In genomic region chr14:38197001-38197760, GRCh38 we compare ENCODE assay signal across 11 cellular contexts. TPM values are rescaled to one million over a fixed set of nuclear protein-coding genes. Genes with fewer than 3 reads are reported as not detected.
A peak's percentile ranks its signal among the peaks of the same experiment; 100 is the strongest.
DNase-seq lines count a peak whose midpoint lies in the region; ATAC-seq and TF ChIP-seq lines count a peak whose summit lies in the region.
"Had no signal": no experiment of that assay in that cellular context is flagged by ENCODE, and none has a peak within 500 bp of the region (broad histone marks: within the 10 kb centered on the region; RNA-seq: fewer than 3 reads in every experiment).

No MANE protein-coding gene starts in this region.

- peak overlapping the region in 3 of 7 donors; percentile 43 to 58 (median 48) for H3K27ac Mint-ChIP-seq in CD4-positive, alpha-beta memory T cell
- H3K27ac Mint-ChIP-seq in naive thymus-derived CD4-positive, alpha-beta T cell: peak overlapping the region in 1 of 9 donors; percentile 60

- CTCF ChIA-PET in CD4-positive, alpha-beta memory T cell (lab: Charles Lee; ENCODE audit: partially characterized antibody): interaction anchor here (0.7 to 2.7 kb wide), 3 partner anchors 119 to 211 kb away, joined by 3 to 13 read pairs (median 4); no protein-coding TSS in a partner anchor
- CTCF ChIA-PET in naive thymus-derived CD4-positive, alpha-beta T cell (lab: Charles Lee): interaction anchor here (0.7 to 3.1 kb wide), 10 partner anchors 15 to 294 kb away, joined by 3 to 32 read pairs (median 3); no protein-coding TSS in a partner anchor

- intact Hi-C loops in CD4-positive, alpha-beta memory T cell (cut with micrococcal nuclease): loop anchor here (1.0 to 2.0 kb wide), 4 partner anchors 132 to 294 kb away; no protein-coding TSS in a partner anchor
- intact Hi-C loops in naive thymus-derived CD4-positive, alpha-beta T cell (cut with micrococcal nuclease): loop anchor here (1.0 to 2.0 kb wide), 7 partner anchors 123 to 670 kb away; no protein-coding TSS in a partner anchor

- peaks cover 4% of the 10 kb centered on the region for H3K4me1 ChIP-seq in CD4-positive, alpha-beta memory T cell (ENCODE audit: insufficient read depth, low read length)
- H3K4me1 ChIP-seq in HUES64 (ENCODE audit: insufficient read depth, low read length): peaks cover 28% of the 10 kb centered on the region
- H3K4me1 ChIP-seq in naive thymus-derived CD4-positive, alpha-beta T cell (ENCODE audit: control insufficient read depth in 2 of 2, insufficient read depth in 2 of 2, low read length in 2 of 2): peaks cover 0 to 4% of the 10 kb centered on the region in 2 donors
- no peaks in the 10 kb centered on the region for H3K4me1 ChIP-seq in effector memory CD4-positive, alpha-beta T cell (ENCODE audit: control insufficient read depth, insufficient read depth, low read length, poor library complexity, severe bottlenecking)

- H3K4me1 Mint-ChIP-seq in CD4-positive, alpha-beta memory T cell: peaks cover 3 to 5% (median 5%) of the 10 kb centered on the region in 4 donors
- H3K4me1 Mint-ChIP-seq in naive thymus-derived CD4-positive, alpha-beta T cell: peaks cover 0 to 8% (median 5%) of the 10 kb centered on the region in 7 donors
- H3K4me1 Mint-ChIP-seq: naive B cell had no signal

- no peaks in the 10 kb centered on the region for H3K9me3 Mint-ChIP-seq in CD4-positive, alpha-beta memory T cell
- peaks cover 0 to 2% (median 0%) of the 10 kb centered on the region in 11 donors for H3K9me3 Mint-ChIP-seq in naive thymus-derived CD4-positive, alpha-beta T cell

- ATAC-seq in naive thymus-derived CD4-positive, alpha-beta T cell: no peak

- no peaks in the 10 kb centered on the region for H3K27me3 Mint-ChIP-seq in CD4-positive, alpha-beta memory T cell
- peaks cover 0 to 2% (median 0%) of the 10 kb centered on the region in 5 donors for H3K27me3 Mint-ChIP-seq in naive thymus-derived CD4-positive, alpha-beta T cell

- POLR2A ChIA-PET in CD4-positive, alpha-beta memory T cell (lab: Charles Lee; ENCODE audit: partially characterized antibody): no interaction called here
- POLR2A ChIA-PET in naive thymus-derived CD4-positive, alpha-beta T cell (lab: Charles Lee): no interaction called here

- H3K4me3 ChIP-seq in CD4-positive, alpha-beta memory T cell (ENCODE audit: low read length in 2 of 2): no peak overlapping the region
- H3K4me3 ChIP-seq in HUES64 (ENCODE audit: low read length): peak overlapping the region; percentile 38; the same call in 1 of the 2 replicates
- H3K4me3 ChIP-seq in choroid plexus epithelial cell (ENCODE audit: low read depth, low read length): no peak overlapping the region
- H3K4me3 ChIP-seq in naive thymus-derived CD4-positive, alpha-beta T cell (ENCODE audit: low read length): no peak overlapping the region
- no peak overlapping the region for H3K4me3 ChIP-seq in effector memory CD4-positive, alpha-beta T cell (ENCODE audit: insufficient read depth, low read depth, low read length, poor library complexity, severe bottlenecking)

- H3K36me3 ChIP-seq in CD4-positive, alpha-beta memory T cell (ENCODE audit: insufficient read depth, low read length): no peaks in the 10 kb centered on the region
- H3K36me3 ChIP-seq in HUES64 (ENCODE audit: insufficient read depth, low read length): peaks cover 64% of the 10 kb centered on the region
- H3K36me3 ChIP-seq in naive thymus-derived CD4-positive, alpha-beta T cell (ENCODE audit: control insufficient read depth in 2 of 3, insufficient read depth in 3 of 3, low read length in 3 of 3): no peaks in the 10 kb centered on the region
- H3K36me3 ChIP-seq in effector memory CD4-positive, alpha-beta T cell (ENCODE audit: control insufficient read depth, insufficient read depth, low read length): no peaks in the 10 kb centered on the region

- H3K4me3 Mint-ChIP-seq in CD4-positive, alpha-beta memory T cell: no peak overlapping the region
- no peak overlapping the region for H3K4me3 Mint-ChIP-seq in naive thymus-derived CD4-positive, alpha-beta T cell
- H3K4me3 Mint-ChIP-seq: naive B cell had no signal

- H3K9me3 ChIP-seq in CD4-positive, alpha-beta memory T cell (ENCODE audit: control insufficient read depth in 1 of 2, low read length in 2 of 2): no peaks in the 10 kb centered on the region
- no peaks in the 10 kb centered on the region for H3K9me3 ChIP-seq in HUES64 (ENCODE audit: insufficient read depth, low read depth, low read length)
- no peaks in the 10 kb centered on the region for H3K9me3 ChIP-seq in naive thymus-derived CD4-positive, alpha-beta T cell (ENCODE audit: control insufficient read depth in 2 of 3, low read length in 3 of 3)
- H3K9me3 ChIP-seq in effector memory CD4-positive, alpha-beta T cell (ENCODE audit: control insufficient read depth, low read length): no peaks in the 10 kb centered on the region

- H3K9ac ChIP-seq in HUES64 (ENCODE audit: low read depth, low read length): peak overlapping the region; percentile 59; the same call in 1 of the 2 replicates

- no peak overlapping the region for H3K27ac ChIP-seq in CD4-positive, alpha-beta memory T cell (ENCODE audit: low read depth, low read length)
- H3K27ac ChIP-seq in HUES64 (ENCODE audit: low read depth, low read length): peak overlapping the region; percentile 82; the same call in 1 of the 2 replicates
- no peak overlapping the region for H3K27ac ChIP-seq in naive thymus-derived CD4-positive, alpha-beta T cell (ENCODE audit: low read depth, low read length)
- H3K27ac ChIP-seq in effector memory CD4-positive, alpha-beta T cell (ENCODE audit: insufficient read depth, low read length, poor library complexity, severe bottlenecking): no peak overlapping the region

- peak in 4 of 5 donors; percentile 18 to 30 (median 30) for DNase-seq in CD4-positive, alpha-beta memory T cell
- DNase-seq in choroid plexus epithelial cell (ENCODE audit: low read depth) (peak; percentile 29), COLO829 (ENCODE audit: low spot score) (no peak), NCI-H2196 treated with DMSO at 0.1 percent for 48 hours (lab: John Stamatoyannopoulos, UW; ENCODE audit: unreplicated experiment) (no peak), mesenteric fat pad (ENCODE audit: low spot score) (no peak)
- peak in 5 of 9 donors; percentile 23 to 49 (median 35) for DNase-seq in naive thymus-derived CD4-positive, alpha-beta T cell
- DNase-seq in effector memory CD4-positive, alpha-beta T cell: no peak
- DNase-seq: activated gamma-delta T cell treated with Interleukin-2 at 50 U/mL for 16 hours, naive B cell, NCI-H748 treated with DMSO at 0.1 percent for 48 hours had no signal

- no peak for TF ChIP-seq CTCF in choroid plexus epithelial cell (conservative IDR thresholded peaks at IDR 0.05; ENCODE audit: low read depth, low read length)

- no peaks in the 10 kb centered on the region for H3K36me3 Mint-ChIP-seq in CD4-positive, alpha-beta memory T cell
- H3K36me3 Mint-ChIP-seq in naive thymus-derived CD4-positive, alpha-beta T cell: no peaks in the 10 kb centered on the region
- H3K36me3 Mint-ChIP-seq: naive B cell had no signal

- H3K27me3 ChIP-seq in CD4-positive, alpha-beta memory T cell (ENCODE audit: insufficient read depth, low read length): no peaks in the 10 kb centered on the region
- no peaks in the 10 kb centered on the region; the same call in 1 of the 2 replicates for H3K27me3 ChIP-seq in HUES64 (ENCODE audit: insufficient read depth, low read length)
- no peaks in the 10 kb centered on the region for H3K27me3 ChIP-seq in naive thymus-derived CD4-positive, alpha-beta T cell (ENCODE audit: control insufficient read depth in 2 of 2, insufficient read depth in 2 of 2, low read length in 2 of 2)
- H3K27me3 ChIP-seq in effector memory CD4-positive, alpha-beta T cell (replicated peaks; ENCODE audit: control insufficient read depth, insufficient read depth, low read length, poor library complexity, severe bottlenecking): no peaks in the 10 kb centered on the region

RNA-seq across cellular contexts. Expression of gene SSTR1, which starts 10.5 kb away (rescaled TPM):
- total RNA-seq in CD4-positive, alpha-beta memory T cell: not detected
- not detected for polyA plus RNA-seq in CD4-positive, alpha-beta memory T cell
- 0.10 TPM for polyA plus RNA-seq in HUES64 (2013, experiment 1 of 2)
- polyA plus RNA-seq in HUES64 (2013, experiment 2 of 2): 0.13 TPM
- not detected for total RNA-seq in naive thymus-derived CD4-positive, alpha-beta T cell
- not detected for polyA plus RNA-seq in naive thymus-derived CD4-positive, alpha-beta T cell
- total RNA-seq in mesenteric fat pad: 0.29 TPM

RNA-seq across cellular contexts. Expression of gene CLEC14A, which starts 58.7 kb away (rescaled TPM):
- not detected for total RNA-seq in CD4-positive, alpha-beta memory T cell
- not detected for polyA plus RNA-seq in CD4-positive, alpha-beta memory T cell
- polyA plus RNA-seq in HUES64 (2013, experiment 1 of 2): not detected
- 0.13 TPM for polyA plus RNA-seq in HUES64 (2013, experiment 2 of 2)
- total RNA-seq in naive thymus-derived CD4-positive, alpha-beta T cell: not detected
- polyA plus RNA-seq in naive thymus-derived CD4-positive, alpha-beta T cell: not detected
- 35.6 TPM for total RNA-seq in mesenteric fat pad

Comparison
In these comparisons a context has a peak if more than half of its experiments do, and no peak if none do; other contexts are left out.
1. DNase-seq: peak in CD4-positive, alpha-beta memory T cell (4 of 5), choroid plexus epithelial cell (single experiment) and naive thymus-derived CD4-positive, alpha-beta T cell (5 of 9); none in COLO829 (single experiment), effector memory CD4-positive, alpha-beta T cell (0 of 3), NCI-H2196 treated with DMSO at 0.1 percent for 48 hours (single experiment) and mesenteric fat pad (single experiment).
2. RNA of gene CLEC14A, which starts 58.7 kb away (total RNA-seq): 35.6 TPM in mesenteric fat pad (single experiment); not detected in CD4-positive, alpha-beta memory T cell and not detected in naive thymus-derived CD4-positive, alpha-beta T cell; every median in the first group is over 10 times any median in the second.